13 cellular contexts compared by ENCODE assay signal in the genomic region with DNA sequence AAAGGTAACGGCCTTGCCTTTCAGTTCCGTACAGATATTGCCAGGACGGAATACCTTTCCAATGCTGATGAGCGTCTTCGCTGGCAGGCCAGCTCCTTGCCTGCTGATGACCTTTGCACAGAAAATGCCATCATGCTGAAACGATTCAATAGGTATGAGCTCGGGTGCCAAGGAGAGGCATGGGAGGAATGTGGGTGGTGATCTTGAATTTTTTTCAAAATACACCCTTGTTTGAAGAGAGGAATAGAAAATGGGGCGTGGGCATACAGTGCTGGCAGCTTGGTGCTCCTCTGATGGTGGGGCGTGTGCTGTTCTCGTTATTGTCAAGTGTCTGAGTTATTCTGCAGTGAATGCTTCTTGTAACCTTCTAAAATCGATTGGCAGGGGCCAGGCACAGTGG.
"Had no signal": no experiment of that assay in that cellular context is flagged by ENCODE, and none has a peak within 500 bp of the region (broad histone marks: within the 10 kb centered on the region; RNA-seq: fewer than 3 reads in every experiment).

No MANE protein-coding gene starts in this region.

- ATAC-seq: activated CD4-positive, CD25-positive, alpha-beta regulatory T cell treated with anti-CD3 and anti-CD28 coated beads, Interleukin-2, amount 50 U/mL, for 24 hours; activated CD8-positive, alpha-beta memory T cell treated with anti-CD3 and anti-CD28 coated beads, Interleukin-2, amount 10 ng/mL, durations not matched to agents 7 days and 5 days; effector memory CD8-positive, alpha-beta T cell; gastroesophageal sphincter; naive thymus-derived CD4-positive, alpha-beta T cell; right lobe of liver; stimulated activated memory B cell treated with anti-CD40 and anti-IgM and Interleukin-4, amounts not matched to agents 10 μg/mL and 1 μg/mL and 100 μg/mL, for 72 hours had no signal

- DNase-seq: activated CD4-positive, alpha-beta T cell treated with anti-CD3 and anti-CD28 coated beads, Interleukin-2, amount 50 U/mL, for 4 hours; activated CD8-positive, alpha-beta memory T cell treated with anti-CD3 and anti-CD28 coated beads, Interleukin-2, amount 10 ng/mL, durations not matched to agents 7 days and 5 days; activated T-cell treated with anti-CD3 and anti-CD28 coated beads, Interleukin-2, amount 50 U/mL, for 48 hours; effector memory CD8-positive, alpha-beta T cell; naive thymus-derived CD4-positive, alpha-beta T cell; right lobe of liver; trophoblast cell had no signal

- H3K27me3 ChIP-seq: gastroesophageal sphincter, neutrophil, right lobe of liver had no signal

- H3K4me1 Mint-ChIP-seq: central memory CD8-positive, alpha-beta T cell; naive thymus-derived CD4-positive, alpha-beta T cell; stimulated activated memory B cell treated with anti-CD40 and anti-IgM and Interleukin-4, amounts not matched to agents 10 μg/mL and 1 μg/mL and 100 μg/mL, for 72 hours had no signal

- H3K9me3 Mint-ChIP-seq: central memory CD8-positive, alpha-beta T cell; effector memory CD8-positive, alpha-beta T cell; naive thymus-derived CD4-positive, alpha-beta T cell; stimulated activated memory B cell treated with anti-CD40 and anti-IgM and Interleukin-4, amounts not matched to agents 10 μg/mL and 1 μg/mL and 100 μg/mL, for 72 hours had no signal

- H3K4me3 ChIP-seq: gastroesophageal sphincter, prostate gland, right lobe of liver had no signal

- H3K4me1 ChIP-seq: gastroesophageal sphincter, prostate gland, right lobe of liver had no signal

- H3K27me3 Mint-ChIP-seq: activated CD8-positive, alpha-beta memory T cell treated with anti-CD3 and anti-CD28 coated beads, Interleukin-2, amount 10 ng/mL, durations not matched to agents 7 days and 5 days; central memory CD8-positive, alpha-beta T cell; effector memory CD8-positive, alpha-beta T cell; naive thymus-derived CD4-positive, alpha-beta T cell; stimulated activated memory B cell treated with anti-CD40 and anti-IgM and Interleukin-4, amounts not matched to agents 10 μg/mL and 1 μg/mL and 100 μg/mL, for 72 hours had no signal

- H3K27ac ChIP-seq: gastroesophageal sphincter, neutrophil, prostate gland, right lobe of liver had no signal

- H3K4me3 Mint-ChIP-seq: activated CD8-positive, alpha-beta memory T cell treated with anti-CD3 and anti-CD28 coated beads, Interleukin-2, amount 10 ng/mL, durations not matched to agents 7 days and 5 days; central memory CD8-positive, alpha-beta T cell; effector memory CD8-positive, alpha-beta T cell; naive thymus-derived CD4-positive, alpha-beta T cell; stimulated activated memory B cell treated with anti-CD40 and anti-IgM and Interleukin-4, amounts not matched to agents 10 μg/mL and 1 μg/mL and 100 μg/mL, for 72 hours had no signal

- H3K27ac Mint-ChIP-seq: activated CD8-positive, alpha-beta memory T cell treated with anti-CD3 and anti-CD28 coated beads, Interleukin-2, amount 10 ng/mL, durations not matched to agents 7 days and 5 days; effector memory CD8-positive, alpha-beta T cell; naive thymus-derived CD4-positive, alpha-beta T cell; stimulated activated memory B cell treated with anti-CD40 and anti-IgM and Interleukin-4, amounts not matched to agents 10 μg/mL and 1 μg/mL and 100 μg/mL, for 72 hours had no signal

- H3K9me3 ChIP-seq: gastroesophageal sphincter, neutrophil, prostate gland, right lobe of liver had no signal
